In the genomic region with DNA sequence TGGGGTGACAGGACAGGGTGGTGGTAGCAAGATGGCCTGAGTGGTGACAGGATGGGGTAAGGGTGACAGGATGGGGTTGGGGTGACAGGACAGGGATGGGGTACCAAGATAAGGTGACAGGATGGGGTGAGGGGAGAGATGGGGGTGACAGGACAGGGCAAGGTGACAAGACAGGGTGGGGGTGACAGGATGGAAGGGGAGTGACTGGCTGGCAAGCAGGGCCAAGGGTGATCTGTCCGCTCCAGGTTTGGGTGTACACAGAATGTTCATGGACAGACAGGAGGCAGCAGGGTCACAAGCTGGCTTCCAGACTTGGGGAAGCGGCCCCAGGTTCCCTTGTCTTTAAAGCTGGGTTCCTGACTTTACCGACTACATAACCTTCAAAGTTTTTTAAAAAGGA, we compare ENCODE assay signal across 15 cellular contexts. TPM values are rescaled to one million over a fixed set of nuclear protein-coding genes. Genes with fewer than 3 reads are reported as not detected.
DNase-seq lines count a peak whose midpoint lies in the region; ATAC-seq, FAIRE-seq and TF ChIP-seq lines count a peak whose summit lies in the region.
"Had no signal": no experiment of that assay in that cellular context is flagged by ENCODE, and none has a peak within 500 bp of the region (broad histone marks: within the 10 kb centered on the region; RNA-seq: fewer than 3 reads in every experiment).

No MANE protein-coding gene starts in this region.

- FAIRE-seq in GM12892 (lab: Jason Lieb, UNC), result no peak
- FAIRE-seq: H1 had no signal

- no peak for TF ChIP-seq POLR2A in GM12892 (IDR thresholded peaks at IDR 0.05; ENCODE audit: low read depth, low read length)

- H3K9me3 Mint-ChIP-seq in activated CD8-positive, alpha-beta T cell treated with anti-CD3 and anti-CD28 coated beads for 36 hours, result peaks cover 12% of the 10 kb centered on the region
- H3K9me3 Mint-ChIP-seq in activated CD8-positive, alpha-beta T cell treated with anti-CD3 and anti-CD28 coated beads, Interleukin-2, amount 10 ng/mL, durations not matched to agents 7 days and 5 days (ENCODE audit: insufficient read depth), result no peaks in the 10 kb centered on the region
- H3K9me3 Mint-ChIP-seq in activated T-helper 17 cell treated with anti-CD3 and anti-CD28 coated beads, Interleukin-2, amount 50 U/mL, for 72 hours, result no peaks in the 10 kb centered on the region

- DNase-seq in activated CD8-positive, alpha-beta T cell treated with anti-CD3 and anti-CD28 coated beads for 36 hours, result no peak
- no peak for DNase-seq in activated CD8-positive, alpha-beta T cell treated with anti-CD3 and anti-CD28 coated beads, Interleukin-2, amount 10 ng/mL, durations not matched to agents 7 days and 5 days
- DNase-seq in islet precursor cell (peak; percentile 12), posterior vena cava (ENCODE audit: low spot score) (peak; percentile 60), GM12892 (ENCODE audit: insufficient read length) (no peak), A172 (ENCODE audit: low spot score) (no peak), HCEC 1CT (no peak)
- DNase-seq: Calu3; CD8-positive, alpha-beta T cell; DMS79 treated with DMSO at 0.1 percent for 48 hours; GF-D8; H9 had no signal

- CTCF ChIA-PET in activated CD8-positive, alpha-beta T cell treated with anti-CD3 and anti-CD28 coated beads for 36 hours (lab: Charles Lee), result no interaction called here
- CTCF ChIA-PET in activated CD8-positive, alpha-beta T cell treated with anti-CD3 and anti-CD28 coated beads, Interleukin-2, amount 10 ng/mL, durations not matched to agents 7 days and 5 days (lab: Charles Lee), result no interaction called here

- H3K36me3 Mint-ChIP-seq in activated CD8-positive, alpha-beta T cell treated with anti-CD3 and anti-CD28 coated beads for 36 hours (ENCODE audit: low read depth), result peaks cover 7% of the 10 kb centered on the region
- H3K36me3 Mint-ChIP-seq in activated CD8-positive, alpha-beta T cell treated with anti-CD3 and anti-CD28 coated beads, Interleukin-2, amount 10 ng/mL, durations not matched to agents 7 days and 5 days (ENCODE audit: low read depth), result no peaks in the 10 kb centered on the region
- no peaks in the 10 kb centered on the region for H3K36me3 Mint-ChIP-seq in activated T-helper 17 cell treated with anti-CD3 and anti-CD28 coated beads, Interleukin-2, amount 50 U/mL, for 72 hours (ENCODE audit: low read depth)
- H3K36me3 Mint-ChIP-seq: CD14-positive monocyte had no signal

- intact Hi-C loops in activated CD8-positive, alpha-beta T cell treated with anti-CD3 and anti-CD28 coated beads for 36 hours (cut with micrococcal nuclease), result no loop called here
- intact Hi-C loops in posterior vena cava (cut with DNase I), result no loop called here

- ATAC-seq in activated CD8-positive, alpha-beta T cell treated with anti-CD3 and anti-CD28 coated beads for 36 hours, result no peak
- ATAC-seq in activated CD8-positive, alpha-beta T cell treated with anti-CD3 and anti-CD28 coated beads, Interleukin-2, amount 10 ng/mL, durations not matched to agents 7 days and 5 days, result no peak
- no peak for ATAC-seq in activated T-helper 17 cell treated with anti-CD3 and anti-CD28 coated beads, Interleukin-2, amount 50 U/mL, for 72 hours (replicated peaks)
- ATAC-seq: CD8-positive, alpha-beta T cell had no signal

- POLR2A ChIA-PET in activated CD8-positive, alpha-beta T cell treated with anti-CD3 and anti-CD28 coated beads for 36 hours (lab: Charles Lee), result no interaction called here
- POLR2A ChIA-PET in activated CD8-positive, alpha-beta T cell treated with anti-CD3 and anti-CD28 coated beads, Interleukin-2, amount 10 ng/mL, durations not matched to agents 7 days and 5 days (lab: Charles Lee), result no interaction called here

- H3K4me3 Mint-ChIP-seq in activated CD8-positive, alpha-beta T cell treated with anti-CD3 and anti-CD28 coated beads for 36 hours, result no peak overlapping the region
- no peak overlapping the region for H3K4me3 Mint-ChIP-seq in activated CD8-positive, alpha-beta T cell treated with anti-CD3 and anti-CD28 coated beads, Interleukin-2, amount 10 ng/mL, durations not matched to agents 7 days and 5 days
- H3K4me3 Mint-ChIP-seq in activated T-helper 17 cell treated with anti-CD3 and anti-CD28 coated beads, Interleukin-2, amount 50 U/mL, for 72 hours, result peak overlapping the region; percentile 10
- H3K4me3 Mint-ChIP-seq: CD14-positive monocyte; CD8-positive, alpha-beta T cell; H9 had no signal

- TF ChIP-seq CTCF in activated CD8-positive, alpha-beta T cell treated with anti-CD3 and anti-CD28 coated beads for 36 hours (IDR thresholded peaks at IDR 0.05), result no peak

- peaks cover 3% of the 10 kb centered on the region for H3K4me1 Mint-ChIP-seq in activated CD8-positive, alpha-beta T cell treated with anti-CD3 and anti-CD28 coated beads for 36 hours (ENCODE audit: low read depth)
- H3K4me1 Mint-ChIP-seq in activated CD8-positive, alpha-beta T cell treated with anti-CD3 and anti-CD28 coated beads, Interleukin-2, amount 10 ng/mL, durations not matched to agents 7 days and 5 days (ENCODE audit: low read depth), result no peaks in the 10 kb centered on the region
- H3K4me1 Mint-ChIP-seq in activated T-helper 17 cell treated with anti-CD3 and anti-CD28 coated beads, Interleukin-2, amount 50 U/mL, for 72 hours, result no peaks in the 10 kb centered on the region
- H3K4me1 Mint-ChIP-seq: CD14-positive monocyte had no signal

- H3K27ac Mint-ChIP-seq in activated CD8-positive, alpha-beta T cell treated with anti-CD3 and anti-CD28 coated beads for 36 hours, result peak overlapping the region; percentile 42
- H3K27ac Mint-ChIP-seq in activated CD8-positive, alpha-beta T cell treated with anti-CD3 and anti-CD28 coated beads, Interleukin-2, amount 10 ng/mL, durations not matched to agents 7 days and 5 days, result no peak overlapping the region
- H3K27ac Mint-ChIP-seq in activated T-helper 17 cell treated with anti-CD3 and anti-CD28 coated beads, Interleukin-2, amount 50 U/mL, for 72 hours, result no peak overlapping the region
- H3K27ac Mint-ChIP-seq: CD14-positive monocyte; CD8-positive, alpha-beta T cell had no signal

- H3K27me3 Mint-ChIP-seq in activated CD8-positive, alpha-beta T cell treated with anti-CD3 and anti-CD28 coated beads for 36 hours, result peaks cover 2% of the 10 kb centered on the region
- H3K27me3 Mint-ChIP-seq in activated CD8-positive, alpha-beta T cell treated with anti-CD3 and anti-CD28 coated beads, Interleukin-2, amount 10 ng/mL, durations not matched to agents 7 days and 5 days (ENCODE audit: low read depth), result no peaks in the 10 kb centered on the region
- peaks cover 7% of the 10 kb centered on the region for H3K27me3 Mint-ChIP-seq in activated T-helper 17 cell treated with anti-CD3 and anti-CD28 coated beads, Interleukin-2, amount 50 U/mL, for 72 hours

RNA-seq across cellular contexts. Expression of a gene that starts 23.3 kb away (rescaled TPM):
- total RNA-seq in activated CD8-positive, alpha-beta T cell treated with anti-CD3 and anti-CD28 coated beads for 36 hours, result 1 to 10 TPM; 3.0 to 3.3 TPM
- total RNA-seq in activated CD8-positive, alpha-beta T cell treated with anti-CD3 and anti-CD28 coated beads, Interleukin-2, amount 10 ng/mL, durations not matched to agents 7 days and 5 days, result 1 to 10 TPM; 2.0 to 2.7 TPM
- 1 to 10 TPM; 1.3 to 3.7 TPM for total RNA-seq in activated T-helper 17 cell treated with anti-CD3 and anti-CD28 coated beads, Interleukin-2, amount 50 U/mL, for 72 hours
- total RNA-seq in posterior vena cava, result 1 to 10 TPM in 1 of 2 donors, under 1 TPM in 1; 0.76 to 4.0 TPM
- not detected for polyA plus RNA-seq in GM12892 (2012; ENCODE audit: missing spikeins)
- total RNA-seq in A172 (2014; rRNA removed; shearing (Covaris generic)), result not detected in 2 replicates
- total RNA-seq: Calu3 had no signal

Comparison
In these comparisons a context has a peak if more than half of its experiments do, and no peak if none do; other contexts are left out.
1. DNase-seq: peak in islet precursor cell (single experiment) and posterior vena cava (single experiment); none in activated CD8-positive, alpha-beta T cell treated with anti-CD3 and anti-CD28 coated beads for 36 hours (single experiment), activated CD8-positive, alpha-beta T cell treated with anti-CD3 and anti-CD28 coated beads, Interleukin-2, amount 10 ng/mL, durations not matched to agents 7 days and 5 days (single experiment), GM12892 (single experiment), A172 (single experiment) and HCEC 1CT (single experiment).